ENCODE assay signal across 22 cellular contexts in genomic region chr14:55968741-55969140, GRCh38.
"Had no signal": no experiment of that assay in that cellular context is flagged by ENCODE, and none has a peak within 500 bp of the region (broad histone marks: within the 10 kb centered on the region; RNA-seq: fewer than 3 reads in every experiment).

No MANE protein-coding gene starts in this region.

- H3K27me3 ChIP-seq: dorsolateral prefrontal cortex, upper lobe of right lung had no signal

- ATAC-seq: activated T-helper 17 cell treated with anti-CD3 and anti-CD28 coated beads, Interleukin-2, amount 50 U/mL, for 72 hours; left lobe of liver; sciatic nerve; upper lobe of right lung had no signal

- DNase-seq: activated CD4-positive, alpha-beta memory T cell treated with anti-CD3 and anti-CD28 coated beads, Interleukin-2, amount 10 ng/mL, durations not matched to agents 7 days and 5 days; activated CD4-positive, alpha-beta T cell treated with anti-CD3 and anti-CD28 coated beads for 48 hours; activated CD4-positive, CD25-positive, alpha-beta regulatory T cell; activated naive CD4-positive, alpha-beta T cell; activated naive CD8-positive, alpha-beta T cell treated with anti-CD3 and anti-CD28 coated beads, Interleukin-2, amount 10 ng/mL, durations not matched to agents 7 days and 5 days; activated T-cell treated with anti-CD3 and anti-CD28 coated beads, Interleukin-2, amount 50 U/mL, for 1 hour; anterior cingulate cortex; dorsolateral prefrontal cortex; endodermal cell; head of caudate nucleus; kidney; stimulated activated CD4-positive, alpha-beta T cell treated with anti-CD3 and anti-CD28 coated beads, Interleukin-4, amount 100 ng/mL, for 1 hour; upper lobe of right lung had no signal

- H3K27ac ChIP-seq: dorsolateral prefrontal cortex, epithelial cell of prostate, parathyroid adenoma, thoracic aorta, upper lobe of right lung had no signal

- FAIRE-seq: frontal cortex, kidney had no signal

- H3K79me2 ChIP-seq: parathyroid adenoma had no signal

- H3K36me3 ChIP-seq: thoracic aorta, upper lobe of right lung had no signal

- H3K4me3 ChIP-seq: dorsolateral prefrontal cortex, lung, smooth muscle cell, thoracic aorta, upper lobe of right lung had no signal

- H3K4me2 ChIP-seq: smooth muscle cell had no signal

- H3K4me1 ChIP-seq: parathyroid adenoma, upper lobe of right lung had no signal

- H3K9ac ChIP-seq: parathyroid adenoma had no signal
